18 cellular contexts compared by ENCODE assay signal in the genomic region with DNA sequence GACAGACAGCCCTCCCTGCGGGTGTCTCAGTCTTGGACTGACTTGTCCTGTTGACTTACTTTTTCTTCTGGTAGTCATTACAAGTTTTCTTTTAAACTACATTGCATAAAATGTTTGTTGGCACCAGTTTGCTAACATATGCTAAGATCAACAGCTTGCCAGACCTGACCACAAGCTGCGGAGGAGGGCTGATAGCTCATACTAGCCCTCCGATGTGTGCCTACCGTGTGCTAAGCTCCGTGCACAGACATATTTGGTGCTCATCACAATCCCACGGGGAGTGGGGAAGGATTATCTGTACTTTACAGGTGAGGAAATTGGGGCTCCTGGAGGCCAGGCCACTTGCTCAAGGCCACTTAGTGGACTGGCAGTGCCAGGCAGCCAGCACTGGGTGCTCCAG.
"Had no signal": no experiment of that assay in that cellular context is flagged by ENCODE, and none has a peak within 500 bp of the region (broad histone marks: within the 10 kb centered on the region; RNA-seq: fewer than 3 reads in every experiment).

No MANE protein-coding gene starts in this region.

- H3K27me3 ChIP-seq: body of pancreas had no signal

- H3K4me1 ChIP-seq: body of pancreas, tibial artery had no signal

- H3K4me2 ChIP-seq: hepatocyte had no signal

- H3K4me3 ChIP-seq: body of pancreas, dorsolateral prefrontal cortex, hepatocyte, tibial artery had no signal

- H2AFZ ChIP-seq: hepatocyte had no signal

- H3K9me3 ChIP-seq: body of pancreas, tibial artery had no signal

- H3K36me3 Mint-ChIP-seq: activated naive CD4-positive, alpha-beta T cell treated with anti-CD3 and anti-CD28 coated beads, Interleukin-2, amount 50 U/mL, for 72 hours; mesothelial cell of epicardium; WTC11 had no signal

- H3K4me3 Mint-ChIP-seq: activated CD4-positive, alpha-beta T cell treated with anti-CD3 and anti-CD28 coated beads for 36 hours; activated T-helper 1 cell treated with anti-CD3 and anti-CD28 coated beads, Interleukin-12 subunit alpha, Interleukin-12 subunit beta, Interleukin-2, Interleukin-4 antibody, amounts not matched to agents 30 ng/mL and 10 ng/mL and 1 ng/mL, durations not matched to agents 14 hours and 24 hours and 36 hours; mesothelial cell of epicardium; nephron progenitor cell; WTC11 had no signal

- ATAC-seq: activated CD4-positive, alpha-beta T cell treated with anti-CD3 and anti-CD28 coated beads for 36 hours; activated naive CD4-positive, alpha-beta T cell treated with anti-CD3 and anti-CD28 coated beads, Interleukin-2, amount 50 U/mL, for 72 hours; body of pancreas; stimulated activated naive CD8-positive, alpha-beta T cell treated with anti-CD3 and anti-CD28 coated beads, Interleukin-15, Interleukin-2, amounts not matched to agents 100 U/mL and 50 U/mL, for 24 hours; WTC11 had no signal

- DNase-seq: activated CD4-positive, alpha-beta T cell treated with anti-CD3 and anti-CD28 coated beads for 36 hours; activated CD4-positive, alpha-beta T cell treated with anti-CD3 and anti-CD28 coated beads, Interleukin-2, amount 50 U/mL, for 48 hours; activated gamma-delta T cell treated with Interleukin-2 at 50 U/mL for 16 hours; activated T-cell treated with anti-CD3 and anti-CD28 coated beads for 4 hours; body of pancreas; central memory CD4-positive, alpha-beta T cell; left cardiac atrium; nephron progenitor cell; occipital lobe; stimulated activated naive CD8-positive, alpha-beta T cell treated with anti-CD3 and anti-CD28 coated beads, Interleukin-15, Interleukin-2, amounts not matched to agents 100 U/mL and 50 U/mL, for 24 hours; substantia nigra; tibial artery had no signal

- H3K9me3 Mint-ChIP-seq: activated naive CD4-positive, alpha-beta T cell treated with anti-CD3 and anti-CD28 coated beads, Interleukin-2, amount 50 U/mL, for 72 hours; activated T-helper 1 cell treated with anti-CD3 and anti-CD28 coated beads, Interleukin-12 subunit alpha, Interleukin-12 subunit beta, Interleukin-2, Interleukin-4 antibody, amounts not matched to agents 30 ng/mL and 10 ng/mL and 1 ng/mL, durations not matched to agents 14 hours and 24 hours and 36 hours; mesothelial cell of epicardium; nephron progenitor cell; WTC11 had no signal

- H3K27ac ChIP-seq: body of pancreas, dorsolateral prefrontal cortex, hepatocyte, tibial artery had no signal

- H3K4me1 Mint-ChIP-seq: activated CD4-positive, alpha-beta T cell treated with anti-CD3 and anti-CD28 coated beads for 36 hours; mesothelial cell of epicardium; nephron progenitor cell had no signal

- H3K79me2 ChIP-seq: hepatocyte had no signal

- H3K27ac Mint-ChIP-seq: activated CD4-positive, alpha-beta T cell treated with anti-CD3 and anti-CD28 coated beads for 36 hours; activated naive CD4-positive, alpha-beta T cell treated with anti-CD3 and anti-CD28 coated beads, Interleukin-2, amount 50 U/mL, for 72 hours; activated T-helper 1 cell treated with anti-CD3 and anti-CD28 coated beads, Interleukin-12 subunit alpha, Interleukin-12 subunit beta, Interleukin-2, Interleukin-4 antibody, amounts not matched to agents 30 ng/mL and 10 ng/mL and 1 ng/mL, durations not matched to agents 14 hours and 24 hours and 36 hours; mesothelial cell of epicardium; nephron progenitor cell; WTC11 had no signal

- H3K36me3 ChIP-seq: tibial artery had no signal
